Comparison of ENCODE assay signal across 1 cellular context in genomic region chr4:2458546-2459491, GRCh38.
TF ChIP-seq lines count a peak whose summit lies in the region.

No MANE protein-coding gene starts in this region.

TF ChIP-seq in GM23338, 12 proteins besides CTCF, POLR2A, EP300 and RAD21 (continued from another document):
- TF ChIP-seq REST (IDR thresholded peaks at IDR 0.05; ENCODE audit: unreplicated experiment) (no peak), POLR2AphosphoS5 (IDR thresholded peaks at IDR 0.05; ENCODE audit: low read depth) (no peak), EZH2 (IDR thresholded peaks at IDR 0.05; ENCODE audit: low read depth, unreplicated experiment) (no peak), CREB1 (CRISPR knock-in tag; IDR thresholded peaks at IDR 0.05; ENCODE audit: low read depth) (no peak)
